1 cellular context compared by ENCODE assay signal in the genomic region with DNA sequence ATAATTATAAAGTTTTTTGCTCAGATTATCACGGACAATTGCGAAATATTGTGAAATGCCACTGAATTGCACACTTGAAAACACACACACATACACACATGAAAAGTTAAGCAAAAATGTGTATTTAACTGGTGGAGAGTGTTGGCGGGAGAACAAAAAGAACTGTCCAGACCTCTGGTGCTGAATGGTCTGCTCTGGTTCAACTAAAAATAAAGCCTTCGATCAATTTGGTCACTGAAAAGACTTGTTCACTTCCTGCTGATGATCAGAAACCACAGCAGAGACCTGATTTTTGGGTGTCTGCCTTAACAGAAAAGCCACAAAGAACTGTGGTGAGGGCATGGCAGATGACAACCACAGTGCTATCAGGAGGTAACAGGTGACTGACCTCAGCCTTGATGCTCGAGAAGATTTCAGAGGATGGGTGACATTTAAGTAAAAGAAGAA.
TF ChIP-seq lines count a peak whose summit lies in the region.

No MANE protein-coding gene starts in this region.

TF ChIP-seq in GM23338, 12 proteins besides CTCF, POLR2A, EP300 and RAD21 (continued from another document):
- TF ChIP-seq, protein P1, sequence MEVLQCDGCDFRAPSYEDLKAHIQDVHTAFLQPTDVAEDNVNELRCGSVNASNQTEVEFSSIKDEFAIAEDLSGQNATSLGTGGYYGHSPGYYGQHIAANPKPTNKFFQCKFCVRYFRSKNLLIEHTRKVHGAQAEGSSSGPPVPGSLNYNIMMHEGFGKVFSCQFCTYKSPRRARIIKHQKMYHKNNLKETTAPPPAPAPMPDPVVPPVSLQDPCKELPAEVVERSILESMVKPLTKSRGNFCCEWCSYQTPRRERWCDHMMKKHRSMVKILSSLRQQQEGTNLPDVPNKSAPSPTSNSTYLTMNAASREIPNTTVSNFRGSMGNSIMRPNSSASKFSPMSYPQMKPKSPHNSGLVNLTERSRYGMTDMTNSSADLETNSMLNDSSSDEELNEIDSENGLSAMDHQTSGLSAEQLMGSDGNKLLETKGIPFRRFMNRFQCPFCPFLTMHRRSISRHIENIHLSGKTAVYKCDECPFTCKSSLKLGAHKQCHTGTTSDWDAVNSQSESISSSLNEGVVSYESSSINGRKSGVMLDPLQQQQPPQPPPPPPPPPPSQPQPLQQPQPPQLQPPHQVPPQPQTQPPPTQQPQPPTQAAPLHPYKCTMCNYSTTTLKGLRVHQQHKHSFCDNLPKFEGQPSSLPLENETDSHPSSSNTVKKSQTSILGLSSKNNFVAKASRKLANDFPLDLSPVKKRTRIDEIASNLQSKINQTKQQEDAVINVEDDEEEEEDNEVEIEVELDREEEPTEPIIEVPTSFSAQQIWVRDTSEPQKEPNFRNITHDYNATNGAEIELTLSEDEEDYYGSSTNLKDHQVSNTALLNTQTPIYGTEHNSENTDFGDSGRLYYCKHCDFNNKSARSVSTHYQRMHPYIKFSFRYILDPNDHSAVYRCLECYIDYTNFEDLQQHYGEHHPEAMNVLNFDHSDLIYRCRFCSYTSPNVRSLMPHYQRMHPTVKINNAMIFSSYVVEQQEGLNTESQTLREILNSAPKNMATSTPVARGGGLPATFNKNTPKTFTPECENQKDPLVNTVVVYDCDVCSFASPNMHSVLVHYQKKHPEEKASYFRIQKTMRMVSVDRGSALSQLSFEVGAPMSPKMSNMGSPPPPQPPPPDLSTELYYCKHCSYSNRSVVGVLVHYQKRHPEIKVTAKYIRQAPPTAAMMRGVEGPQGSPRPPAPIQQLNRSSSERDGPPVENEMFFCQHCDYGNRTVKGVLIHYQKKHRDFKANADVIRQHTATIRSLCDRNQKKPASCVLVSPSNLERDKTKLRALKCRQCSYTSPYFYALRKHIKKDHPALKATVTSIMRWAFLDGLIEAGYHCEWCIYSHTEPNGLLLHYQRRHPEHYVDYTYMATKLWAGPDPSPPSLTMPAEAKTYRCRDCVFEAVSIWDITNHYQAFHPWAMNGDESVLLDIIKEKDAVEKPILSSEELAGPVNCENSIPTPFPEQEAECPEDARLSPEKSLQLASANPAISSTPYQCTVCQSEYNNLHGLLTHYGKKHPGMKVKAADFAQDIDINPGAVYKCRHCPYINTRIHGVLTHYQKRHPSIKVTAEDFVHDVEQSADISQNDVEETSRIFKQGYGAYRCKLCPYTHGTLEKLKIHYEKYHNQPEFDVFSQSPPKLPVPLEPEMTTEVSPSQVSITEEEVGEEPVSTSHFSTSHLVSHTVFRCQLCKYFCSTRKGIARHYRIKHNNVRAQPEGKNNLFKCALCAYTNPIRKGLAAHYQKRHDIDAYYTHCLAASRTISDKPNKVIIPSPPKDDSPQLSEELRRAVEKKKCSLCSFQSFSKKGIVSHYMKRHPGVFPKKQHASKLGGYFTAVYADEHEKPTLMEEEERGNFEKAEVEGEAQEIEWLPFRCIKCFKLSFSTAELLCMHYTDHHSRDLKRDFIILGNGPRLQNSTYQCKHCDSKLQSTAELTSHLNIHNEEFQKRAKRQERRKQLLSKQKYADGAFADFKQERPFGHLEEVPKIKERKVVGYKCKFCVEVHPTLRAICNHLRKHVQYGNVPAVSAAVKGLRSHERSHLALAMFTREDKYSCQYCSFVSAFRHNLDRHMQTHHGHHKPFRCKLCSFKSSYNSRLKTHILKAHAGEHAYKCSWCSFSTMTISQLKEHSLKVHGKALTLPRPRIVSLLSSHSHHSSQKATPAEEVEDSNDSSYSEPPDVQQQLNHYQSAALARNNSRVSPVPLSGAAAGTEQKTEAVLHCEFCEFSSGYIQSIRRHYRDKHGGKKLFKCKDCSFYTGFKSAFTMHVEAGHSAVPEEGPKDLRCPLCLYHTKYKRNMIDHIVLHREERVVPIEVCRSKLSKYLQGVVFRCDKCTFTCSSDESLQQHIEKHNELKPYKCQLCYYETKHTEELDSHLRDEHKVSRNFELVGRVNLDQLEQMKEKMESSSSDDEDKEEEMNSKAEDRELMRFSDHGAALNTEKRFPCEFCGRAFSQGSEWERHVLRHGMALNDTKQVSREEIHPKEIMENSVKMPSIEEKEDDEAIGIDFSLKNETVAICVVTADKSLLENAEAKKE (CRISPR knock-in tag; IDR thresholded peaks at IDR 0.05), result no peak
- TF ChIP-seq, protein P2, sequence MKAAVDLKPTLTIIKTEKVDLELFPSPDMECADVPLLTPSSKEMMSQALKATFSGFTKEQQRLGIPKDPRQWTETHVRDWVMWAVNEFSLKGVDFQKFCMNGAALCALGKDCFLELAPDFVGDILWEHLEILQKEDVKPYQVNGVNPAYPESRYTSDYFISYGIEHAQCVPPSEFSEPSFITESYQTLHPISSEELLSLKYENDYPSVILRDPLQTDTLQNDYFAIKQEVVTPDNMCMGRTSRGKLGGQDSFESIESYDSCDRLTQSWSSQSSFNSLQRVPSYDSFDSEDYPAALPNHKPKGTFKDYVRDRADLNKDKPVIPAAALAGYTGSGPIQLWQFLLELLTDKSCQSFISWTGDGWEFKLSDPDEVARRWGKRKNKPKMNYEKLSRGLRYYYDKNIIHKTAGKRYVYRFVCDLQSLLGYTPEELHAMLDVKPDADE (IDR thresholded peaks at IDR 0.05), result no peak
- no peak for TF ChIP-seq POLR2AphosphoS5 (IDR thresholded peaks at IDR 0.05; ENCODE audit: low read depth)
- TF ChIP-seq STAT1 (IDR thresholded peaks at IDR 0.05; ENCODE audit: unreplicated experiment), result no peak
- TF ChIP-seq, protein P3, sequence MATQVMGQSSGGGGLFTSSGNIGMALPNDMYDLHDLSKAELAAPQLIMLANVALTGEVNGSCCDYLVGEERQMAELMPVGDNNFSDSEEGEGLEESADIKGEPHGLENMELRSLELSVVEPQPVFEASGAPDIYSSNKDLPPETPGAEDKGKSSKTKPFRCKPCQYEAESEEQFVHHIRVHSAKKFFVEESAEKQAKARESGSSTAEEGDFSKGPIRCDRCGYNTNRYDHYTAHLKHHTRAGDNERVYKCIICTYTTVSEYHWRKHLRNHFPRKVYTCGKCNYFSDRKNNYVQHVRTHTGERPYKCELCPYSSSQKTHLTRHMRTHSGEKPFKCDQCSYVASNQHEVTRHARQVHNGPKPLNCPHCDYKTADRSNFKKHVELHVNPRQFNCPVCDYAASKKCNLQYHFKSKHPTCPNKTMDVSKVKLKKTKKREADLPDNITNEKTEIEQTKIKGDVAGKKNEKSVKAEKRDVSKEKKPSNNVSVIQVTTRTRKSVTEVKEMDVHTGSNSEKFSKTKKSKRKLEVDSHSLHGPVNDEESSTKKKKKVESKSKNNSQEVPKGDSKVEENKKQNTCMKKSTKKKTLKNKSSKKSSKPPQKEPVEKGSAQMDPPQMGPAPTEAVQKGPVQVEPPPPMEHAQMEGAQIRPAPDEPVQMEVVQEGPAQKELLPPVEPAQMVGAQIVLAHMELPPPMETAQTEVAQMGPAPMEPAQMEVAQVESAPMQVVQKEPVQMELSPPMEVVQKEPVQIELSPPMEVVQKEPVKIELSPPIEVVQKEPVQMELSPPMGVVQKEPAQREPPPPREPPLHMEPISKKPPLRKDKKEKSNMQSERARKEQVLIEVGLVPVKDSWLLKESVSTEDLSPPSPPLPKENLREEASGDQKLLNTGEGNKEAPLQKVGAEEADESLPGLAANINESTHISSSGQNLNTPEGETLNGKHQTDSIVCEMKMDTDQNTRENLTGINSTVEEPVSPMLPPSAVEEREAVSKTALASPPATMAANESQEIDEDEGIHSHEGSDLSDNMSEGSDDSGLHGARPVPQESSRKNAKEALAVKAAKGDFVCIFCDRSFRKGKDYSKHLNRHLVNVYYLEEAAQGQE (IDR thresholded peaks at IDR 0.05; ENCODE audit: unreplicated experiment), result peak; percentile 76
- no peak for TF ChIP-seq ZNF114 (CRISPR knock-in tag; IDR thresholded peaks at IDR 0.05)
- no peak for TF ChIP-seq EZH2 (IDR thresholded peaks at IDR 0.05; ENCODE audit: low read depth, unreplicated experiment)
- TF ChIP-seq EZH2phosphoT487 (IDR thresholded peaks at IDR 0.05; ENCODE audit: unreplicated experiment), result no peak
